ENCODE assay signal across 1 cellular context in the genomic region with DNA sequence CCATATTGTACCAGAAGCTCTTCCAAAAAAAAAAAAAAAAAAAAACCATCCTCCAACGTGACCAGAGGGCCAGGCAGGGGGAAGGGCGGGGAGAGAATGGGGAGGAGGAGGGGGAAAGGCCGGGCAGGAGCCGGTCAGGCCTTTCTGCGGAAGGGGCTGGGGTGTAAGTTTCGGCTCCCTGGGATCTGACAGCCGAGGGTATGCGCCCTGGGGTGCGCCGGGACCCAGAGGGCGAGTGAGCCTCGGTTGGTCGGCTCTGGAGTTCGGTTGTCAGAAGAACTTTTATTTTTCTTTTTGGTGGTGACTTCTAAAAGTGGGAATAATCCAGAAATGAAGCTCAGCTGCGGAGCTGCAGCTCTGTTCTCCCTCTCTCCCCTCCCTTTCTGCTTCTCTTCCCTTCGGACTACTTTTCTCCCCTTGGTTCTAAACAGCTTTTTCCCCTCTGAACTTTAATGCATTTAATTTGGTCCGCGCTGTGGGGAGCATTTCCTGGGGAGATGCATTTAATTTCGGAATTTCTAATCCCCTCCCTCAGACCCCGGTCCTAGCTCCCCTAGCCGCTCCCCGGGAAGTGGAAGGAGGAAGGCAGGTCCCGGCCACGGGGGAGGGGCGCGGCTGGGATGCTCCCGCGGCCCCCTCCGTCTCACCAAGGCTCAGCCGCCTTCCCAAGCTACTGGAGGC.
TF ChIP-seq lines count a peak whose summit lies in the region.

No MANE protein-coding gene starts in this region.

TF ChIP-seq in H1, 55 proteins besides CTCF, POLR2A, EP300 and RAD21 (continued from another document):
- TF ChIP-seq, protein P1, sequence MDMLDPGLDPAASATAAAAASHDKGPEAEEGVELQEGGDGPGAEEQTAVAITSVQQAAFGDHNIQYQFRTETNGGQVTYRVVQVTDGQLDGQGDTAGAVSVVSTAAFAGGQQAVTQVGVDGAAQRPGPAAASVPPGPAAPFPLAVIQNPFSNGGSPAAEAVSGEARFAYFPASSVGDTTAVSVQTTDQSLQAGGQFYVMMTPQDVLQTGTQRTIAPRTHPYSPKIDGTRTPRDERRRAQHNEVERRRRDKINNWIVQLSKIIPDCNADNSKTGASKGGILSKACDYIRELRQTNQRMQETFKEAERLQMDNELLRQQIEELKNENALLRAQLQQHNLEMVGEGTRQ (IDR thresholded peaks at IDR 0.05; ENCODE audit: low read length): no peak
